ENCODE assay signal across 20 cellular contexts in genomic region chr2:65364054-65364651, GRCh38.
DNase-seq lines count a peak whose midpoint lies in the region; ATAC-seq and TF ChIP-seq lines count a peak whose summit lies in the region.
"Had no signal": no experiment of that assay in that cellular context is flagged by ENCODE, and none has a peak within 500 bp of the region (broad histone marks: within the 10 kb centered on the region; RNA-seq: fewer than 3 reads in every experiment).

No MANE protein-coding gene starts in this region.

- 78% methylated on average over 4 of the region's 5 CpGs for WGBS in mesenchymal stem cell

- H2BK5ac ChIP-seq in mesenchymal stem cell (ENCODE audit: low read depth, low read length, poor library complexity, severe bottlenecking): no peak overlapping the region

- H3K9ac ChIP-seq in mesenchymal stem cell (ENCODE audit: low read length): peak overlapping the region; percentile 64
- H3K9ac ChIP-seq: KMS-11 had no signal

- POLR2A ChIA-PET in OCI-LY7 (lab: Charles Lee): interaction anchor here (1.1 to 3.2 kb wide), 10 partner anchors 9 to 54 kb away, joined by 3 to 17 read pairs (median 4); no protein-coding TSS in a partner anchor

- peak overlapping the region; percentile 92 for H2BK15ac ChIP-seq in mesenchymal stem cell (ENCODE audit: low read depth, poor library complexity, severe bottlenecking)

- H3K27me3 Mint-ChIP-seq in chondrocyte (ENCODE audit: low read depth) (no peaks in the 10 kb centered on the region), type B pancreatic cell (no peaks in the 10 kb centered on the region)
- no peaks in the 10 kb centered on the region for H3K27me3 Mint-ChIP-seq in activated T-helper 17 cell treated with anti-CD3 and anti-CD28 coated beads, Interleukin-2, amount 50 U/mL, for 72 hours
- H3K27me3 Mint-ChIP-seq: T-helper 17 cell had no signal

- H3K4me1 ChIP-seq in OCI-LY7 (ENCODE audit: insufficient read depth, low read length, poor library complexity, severe bottlenecking) (peaks cover 95% of the 10 kb centered on the region), mesenchymal stem cell (ENCODE audit: control insufficient read depth, insufficient read depth, low read depth, low read length) (peaks cover 12% of the 10 kb centered on the region)

- H3K4me1 Mint-ChIP-seq in chondrocyte (ENCODE audit: low read depth): peaks cover 82% of the 10 kb centered on the region
- H3K4me1 Mint-ChIP-seq in type B pancreatic cell (ENCODE audit: unreplicated experiment): peaks cover 50% of the 10 kb centered on the region
- H3K4me1 Mint-ChIP-seq in activated T-helper 17 cell treated with anti-CD3 and anti-CD28 coated beads, Interleukin-2, amount 50 U/mL, for 72 hours: peaks cover 16% of the 10 kb centered on the region

- peak overlapping the region; percentile 7 for H4K91ac ChIP-seq in mesenchymal stem cell (ENCODE audit: low read length)

- no peaks in the 10 kb centered on the region for H3K79me1 ChIP-seq in mesenchymal stem cell (replicated peaks; ENCODE audit: low read length, poor library complexity, severe bottlenecking)

- BruUV-seq in OCI-LY7 (replicated peaks; lab: Mats Ljungman, UMichigan): no TSS peak

- intact Hi-C loops in OCI-LY7 (cut with micrococcal nuclease; ENCODE audit: unreplicated experiment): loop anchor here (1.0 to 2.0 kb wide), 2 partner anchors 41 to 67 kb away; no protein-coding TSS in a partner anchor

- H4K8ac ChIP-seq in mesenchymal stem cell (ENCODE audit: low read length): no peak overlapping the region

- H3K36me3 ChIP-seq in OCI-LY7 (ENCODE audit: insufficient read depth, low read length) (no peaks in the 10 kb centered on the region; the same call in 1 of the 2 replicates), mesenchymal stem cell (ENCODE audit: control insufficient read depth in 1 of 2, insufficient read depth in 2 of 2, low read depth in 1 of 2, low read length in 2 of 2) (peaks cover 0 to 4% of the 10 kb centered on the region in 2 experiments)
- H3K36me3 ChIP-seq: thyroid gland had no signal

- H3K4me3 ChIP-seq in OCI-LY7 (ENCODE audit: low read depth, low read length, poor library complexity, severe bottlenecking) (peak overlapping the region; percentile 68), mesenchymal stem cell (ENCODE audit: insufficient read depth in 1 of 2, low read depth in 1 of 2, low read length in 2 of 2) (peak overlapping the region in 1 of 2 experiments; percentile 76)
- H3K4me3 ChIP-seq: thyroid gland had no signal

- H3K79me2 ChIP-seq in OCI-LY7 (ENCODE audit: insufficient read depth, low read depth, low read length): peaks cover 87% of the 10 kb centered on the region

- CTCF ChIA-PET in OCI-LY7 (lab: Charles Lee; ENCODE audit: unreplicated experiment): no interaction called here

- H3K27ac ChIP-seq in OCI-LY7 (ENCODE audit: low read depth, low read length, poor library complexity, severe bottlenecking) (peak overlapping the region; percentile 85), mesenchymal stem cell (ENCODE audit: low read length, poor library complexity, severe bottlenecking) (no peak overlapping the region)
- H3K27ac ChIP-seq: KMS-11, thyroid gland had no signal

- DNase-seq in OCI-LY7 (ENCODE audit: low spot score) (no peak), chondrocyte (ENCODE audit: low spot score) (no peak), mesenchymal stem cell (no peak), type B pancreatic cell (ENCODE audit: extremely low spot score, unreplicated experiment) (no peak), NCI-H1105 (lab: John Stamatoyannopoulos, UW) (no peak), glomerular visceral epithelial cell (ENCODE audit: extremely low spot score) (no peak)
- DNase-seq: activated CD4-positive, alpha-beta T cell treated with anti-CD3 and anti-CD28 coated beads, Interleukin-2, amount 50 U/mL, for 48 hours; activated naive CD4-positive, alpha-beta T cell treated with anti-CD3 and anti-CD28 coated beads for 36 hours; activated T-cell treated with anti-CD3 and anti-CD28 coated beads, Interleukin-2, amount 50 U/mL, for 1 hour; AML-193; aorta; kidney; NCI-H2081 treated with DMSO at 0.1 percent for 48 hours; NCI-H524 treated with DMSO at 0.1 percent for 48 hours; right cardiac atrium; stimulated activated naive CD4-positive, alpha-beta T cell; T-helper 17 cell; thyroid gland had no signal

- H2AK5ac ChIP-seq in mesenchymal stem cell (ENCODE audit: low read length, severe bottlenecking): peak overlapping the region; percentile 9

- H3K4me3 Mint-ChIP-seq in chondrocyte (ENCODE audit: unreplicated experiment): no peak overlapping the region
- H3K4me3 Mint-ChIP-seq in type B pancreatic cell: no peak overlapping the region
- H3K4me3 Mint-ChIP-seq in activated T-helper 17 cell treated with anti-CD3 and anti-CD28 coated beads, Interleukin-2, amount 50 U/mL, for 72 hours: no peak overlapping the region
- H3K4me3 Mint-ChIP-seq: activated naive CD4-positive, alpha-beta T cell treated with anti-CD3 and anti-CD28 coated beads for 36 hours; T-helper 17 cell had no signal

- ATAC-seq in activated T-helper 17 cell treated with anti-CD3 and anti-CD28 coated beads, Interleukin-2, amount 50 U/mL, for 72 hours (replicated peaks): no peak
- ATAC-seq: right cardiac atrium, T-helper 17 cell had no signal

- no peaks in the 10 kb centered on the region for H3K36me3 Mint-ChIP-seq in chondrocyte (ENCODE audit: low read depth)
- no peaks in the 10 kb centered on the region for H3K36me3 Mint-ChIP-seq in type B pancreatic cell
- no peaks in the 10 kb centered on the region for H3K36me3 Mint-ChIP-seq in activated T-helper 17 cell treated with anti-CD3 and anti-CD28 coated beads, Interleukin-2, amount 50 U/mL, for 72 hours (ENCODE audit: low read depth)

- H3K4ac ChIP-seq in mesenchymal stem cell (ENCODE audit: low read depth in 1 of 2, low read length in 2 of 2): peak overlapping the region in 1 of 2 experiments; percentile 87

- H3K27ac Mint-ChIP-seq in chondrocyte (ENCODE audit: unreplicated experiment) (peak overlapping the region; percentile 57), type B pancreatic cell (peak overlapping the region; percentile 75)
- H3K27ac Mint-ChIP-seq in activated T-helper 17 cell treated with anti-CD3 and anti-CD28 coated beads, Interleukin-2, amount 50 U/mL, for 72 hours: no peak overlapping the region
- H3K27ac Mint-ChIP-seq: activated naive CD4-positive, alpha-beta T cell treated with anti-CD3 and anti-CD28 coated beads for 36 hours; T-helper 17 cell had no signal

- H2BK12ac ChIP-seq in mesenchymal stem cell (ENCODE audit: low read length in 2 of 2): no peak overlapping the region

- H3K9me3 Mint-ChIP-seq in chondrocyte (ENCODE audit: low read depth) (no peaks in the 10 kb centered on the region), type B pancreatic cell (peaks cover 3% of the 10 kb centered on the region)
- H3K9me3 Mint-ChIP-seq in activated T-helper 17 cell treated with anti-CD3 and anti-CD28 coated beads, Interleukin-2, amount 50 U/mL, for 72 hours: no peaks in the 10 kb centered on the region
- H3K9me3 Mint-ChIP-seq: activated naive CD4-positive, alpha-beta T cell treated with anti-CD3 and anti-CD28 coated beads for 36 hours had no signal

- H3K14ac ChIP-seq in mesenchymal stem cell (ENCODE audit: low read length in 2 of 2): no peak overlapping the region

- H4K20me1 ChIP-seq in OCI-LY7 (ENCODE audit: insufficient read depth, low read length): no peaks in the 10 kb centered on the region

- H3K27me3 ChIP-seq in mesenchymal stem cell (ENCODE audit: control insufficient read depth in 1 of 2, insufficient read depth in 1 of 2, low read length in 2 of 2): no peaks in the 10 kb centered on the region
- H3K27me3 ChIP-seq: thyroid gland had no signal

- peak overlapping the region in 1 of 2 experiments; percentile 73 for H3K18ac ChIP-seq in mesenchymal stem cell (ENCODE audit: low read depth in 1 of 2, low read length in 2 of 2)

- no peaks in the 10 kb centered on the region for H3K9me2 ChIP-seq in OCI-LY7 (ENCODE audit: insufficient read depth, low read length)

- peak overlapping the region in 1 of 2 experiments; percentile 43 for H3K23ac ChIP-seq in mesenchymal stem cell (ENCODE audit: low read length in 2 of 2)

- H2BK120ac ChIP-seq in mesenchymal stem cell (ENCODE audit: low read depth, low read length): peak overlapping the region; percentile 8

- TF ChIP-seq CTCF in OCI-LY7 (conservative IDR thresholded peaks at IDR 0.05; ENCODE audit: low read length) (no peak), chondrocyte (IDR thresholded peaks at IDR 0.05) (peak; percentile 23), type B pancreatic cell (conservative IDR thresholded peaks at IDR 0.05) (peak; percentile 51)

- H2AFZ ChIP-seq in OCI-LY7 (ENCODE audit: low read length) (no peak overlapping the region), mesenchymal stem cell (ENCODE audit: low read depth, low read length) (no peak overlapping the region)

- H3K9me3 ChIP-seq in OCI-LY7 (ENCODE audit: low read length) (no peaks in the 10 kb centered on the region), mesenchymal stem cell (ENCODE audit: control insufficient read depth, low read length) (no peaks in the 10 kb centered on the region)
- H3K9me3 ChIP-seq: thyroid gland had no signal

- peak overlapping the region; percentile 79 for H3K4me2 ChIP-seq in OCI-LY7 (ENCODE audit: low read length)
- no peak overlapping the region for H3K4me2 ChIP-seq in mesenchymal stem cell (ENCODE audit: low read length, poor library complexity, severe bottlenecking)
- H3K4me2 ChIP-seq: KMS-11 had no signal
